ENCODE assay signal across 22 cellular contexts in genomic region chr5:1814183-1815020, GRCh38.
"Had no signal": no experiment of that assay in that cellular context is flagged by ENCODE, and none has a peak within 500 bp of the region (broad histone marks: within the 10 kb centered on the region; RNA-seq: fewer than 3 reads in every experiment).

No MANE protein-coding gene starts in this region.

- H2AFZ ChIP-seq: neural progenitor cell had no signal

- H3K4me1 ChIP-seq: transverse colon, vagina had no signal

- H3K4me1 Mint-ChIP-seq: neural progenitor cell had no signal

- H3K4me3 ChIP-seq: left ventricle myocardium inferior, neural progenitor cell, transverse colon, vagina had no signal

- H3K9me3 ChIP-seq: left ventricle myocardium inferior, SK-N-SH, transverse colon, vagina had no signal

- H3K9me3 Mint-ChIP-seq: memory B cell, neural progenitor cell had no signal

- H3K27me3 ChIP-seq: brain microvascular endothelial cell, neural progenitor cell, transverse colon, vagina had no signal

- H3K4me3 Mint-ChIP-seq: memory B cell, neural progenitor cell had no signal

- H3K9ac ChIP-seq: neural progenitor cell, SK-N-SH had no signal

- H3K4me2 ChIP-seq: neural progenitor cell, SK-N-SH had no signal

- DNase-seq: activated CD4-positive, alpha-beta T cell treated with anti-CD3 and anti-CD28 coated beads for 1 hour; activated CD4-positive, alpha-beta T cell treated with anti-CD3 and anti-CD28 coated beads, Interleukin-2, amount 50 U/mL, for 1 hour; activated gamma-delta T cell; activated naive CD4-positive, alpha-beta T cell treated with anti-CD3 and anti-CD28 coated beads, Interleukin-2, amount 50 U/mL, for 16 hours; activated T-cell treated with anti-CD3 and anti-CD28 coated beads, Interleukin-2, amount 50 U/mL, for 1 hour; brain microvascular endothelial cell; caudate nucleus; dermis blood vessel endothelial cell; effector CD8-positive, alpha-beta T cell; foreskin melanocyte; hippocampal formation; kidney glomerular epithelial cell; left ventricle myocardium inferior; retina; SK-N-SH; stimulated activated CD4-positive, alpha-beta T cell treated with anti-CD3 and anti-CD28 coated beads, Interleukin-4, amount 100 ng/mL, for 1 hour; transverse colon had no signal

- H3K27me3 Mint-ChIP-seq: memory B cell, progenitor cell of endocrine pancreas had no signal

- H3K27ac Mint-ChIP-seq: memory B cell, neural progenitor cell, progenitor cell of endocrine pancreas had no signal

- H3K27ac ChIP-seq: brain microvascular endothelial cell, left ventricle myocardium inferior, neural progenitor cell, transverse colon, vagina, WERI-Rb-1 had no signal
